ENCODE assay signal across 9 cellular contexts in the genomic region with DNA sequence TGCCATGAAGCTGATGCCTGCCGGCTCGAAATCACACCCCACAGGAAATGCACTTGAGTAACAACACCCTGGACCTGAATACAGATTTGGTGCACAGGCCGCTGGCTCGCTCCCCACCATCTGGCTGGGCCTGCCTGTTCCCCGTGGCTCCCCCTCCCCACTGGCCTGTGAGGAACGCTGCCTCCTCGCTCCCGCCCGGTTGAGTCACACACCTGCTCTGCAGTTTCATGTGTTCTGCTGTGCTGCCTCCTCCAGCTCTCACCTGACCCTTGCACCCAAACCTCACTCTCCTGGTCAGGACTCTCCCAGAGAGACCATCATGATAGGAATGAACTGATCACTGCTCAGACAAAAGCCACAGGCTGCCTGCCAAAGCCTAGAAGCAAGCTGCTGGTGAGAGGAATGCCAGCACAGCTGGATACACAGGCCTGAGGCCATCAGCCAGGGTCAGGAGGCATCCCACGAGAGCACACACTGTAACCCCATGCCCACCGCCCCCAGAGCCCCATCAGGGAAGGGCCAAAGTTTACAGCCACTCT. TPM values are rescaled to one million over a fixed set of nuclear protein-coding genes. Genes with fewer than 3 reads are reported as not detected.
A peak's percentile ranks its signal among the peaks of the same experiment; 100 is the strongest.
DNase-seq lines count a peak whose midpoint lies in the region; ATAC-seq and TF ChIP-seq lines count a peak whose summit lies in the region.
"Had no signal": no experiment of that assay in that cellular context is flagged by ENCODE, and none has a peak within 500 bp of the region (broad histone marks: within the 10 kb centered on the region; RNA-seq: fewer than 3 reads in every experiment).

No MANE protein-coding gene starts in this region.

- no peaks in the 10 kb centered on the region; the same call in 1 of the 2 replicates for H3K4me1 ChIP-seq in HEK293 (ENCODE audit: control insufficient read depth, insufficient read depth, low read length)
- H3K4me1 ChIP-seq in skeletal muscle tissue (ENCODE audit: control insufficient read depth in 3 of 3, insufficient read depth in 3 of 3, low read length in 3 of 3), result peaks cover 52 to 64% (median 57%) of the 10 kb centered on the region in 3 donors

- peak; percentile 72 for DNase-seq in WERI-Rb-1
- peak; percentile 15 for DNase-seq in iris pigment epithelial cell (ENCODE audit: low read depth)
- DNase-seq in activated CD8-positive, alpha-beta memory T cell treated with anti-CD3 and anti-CD28 coated beads, Interleukin-2, amount 50 U/mL, for 4 hours, result no peak
- no peak for DNase-seq in activated CD8-positive, alpha-beta memory T cell treated with anti-CD3 and anti-CD28 coated beads, Interleukin-2, amount 10 ng/mL, durations not matched to agents 7 days and 5 days

- no peaks in the 10 kb centered on the region for H3K36me3 Mint-ChIP-seq in activated CD8-positive, alpha-beta memory T cell treated with anti-CD3 and anti-CD28 coated beads, Interleukin-2, amount 10 ng/mL, durations not matched to agents 7 days and 5 days
- H3K36me3 Mint-ChIP-seq: naive thymus-derived CD8-positive, alpha-beta T cell had no signal

- POLR2A ChIA-PET in HEK293 (lab: Yijun Ruan, JAX), result no interaction called here

- no peak overlapping the region for H3K4me3 Mint-ChIP-seq in activated CD8-positive, alpha-beta memory T cell treated with anti-CD3 and anti-CD28 coated beads, Interleukin-2, amount 10 ng/mL, durations not matched to agents 7 days and 5 days

- H3K9me3 Mint-ChIP-seq in activated CD8-positive, alpha-beta memory T cell treated with anti-CD3 and anti-CD28 coated beads, Interleukin-2, amount 10 ng/mL, durations not matched to agents 7 days and 5 days (ENCODE audit: low read depth), result no peaks in the 10 kb centered on the region
- H3K9me3 Mint-ChIP-seq: naive thymus-derived CD8-positive, alpha-beta T cell had no signal

- ATAC-seq in HG02763 (IDR thresholded peaks at IDR 0.05; ENCODE audit: unreplicated experiment), result no peak
- ATAC-seq in activated CD8-positive, alpha-beta memory T cell treated with anti-CD3 and anti-CD28 coated beads, Interleukin-2, amount 10 ng/mL, durations not matched to agents 7 days and 5 days, result no peak
- ATAC-seq in GM19467 (IDR thresholded peaks at IDR 0.05; ENCODE audit: unreplicated experiment), result no peak
- ATAC-seq: naive thymus-derived CD8-positive, alpha-beta T cell had no signal

- no peaks in the 10 kb centered on the region for H3K9me3 ChIP-seq in HEK293 (ENCODE audit: control insufficient read depth, insufficient read depth, low read depth, low read length)
- peaks cover 14% of the 10 kb centered on the region for H3K9me3 ChIP-seq in WERI-Rb-1 (ENCODE audit: severe bottlenecking)
- no peaks in the 10 kb centered on the region for H3K9me3 ChIP-seq in skeletal muscle tissue (ENCODE audit: control insufficient read depth in 3 of 3, low read length in 3 of 3)

- CTCF ChIA-PET in HEK293 (lab: Yijun Ruan, JAX), result interaction anchor here (1.2 kb wide), 1 partner anchor 18 kb away, joined by 3 read pairs; no protein-coding TSS in a partner anchor
- CTCF ChIA-PET in activated CD8-positive, alpha-beta memory T cell treated with anti-CD3 and anti-CD28 coated beads, Interleukin-2, amount 10 ng/mL, durations not matched to agents 7 days and 5 days (lab: Charles Lee), result no interaction called here

- H3K27ac Mint-ChIP-seq in activated CD8-positive, alpha-beta memory T cell treated with anti-CD3 and anti-CD28 coated beads, Interleukin-2, amount 10 ng/mL, durations not matched to agents 7 days and 5 days, result no peak overlapping the region

- TF ChIP-seq CTCF in HEK293 (tag by site-specific recombination; IDR thresholded peaks at IDR 0.05) (no peak), WERI-Rb-1 (IDR thresholded peaks at IDR 0.05; ENCODE audit: low read depth, low read length) (0 out of 2 replicates have a peak, but pooled peaks have one; percentile 14)

- peaks cover 35% of the 10 kb centered on the region for H3K4me1 Mint-ChIP-seq in activated CD8-positive, alpha-beta memory T cell treated with anti-CD3 and anti-CD28 coated beads, Interleukin-2, amount 10 ng/mL, durations not matched to agents 7 days and 5 days

- H3K4me3 ChIP-seq in HEK293 (ENCODE audit: low read depth, low read length), result no peak overlapping the region
- H3K4me3 ChIP-seq in WERI-Rb-1 (ENCODE audit: low read depth, low read length), result no peak overlapping the region
- peak overlapping the region in 1 of 3 donors; percentile 14 for H3K4me3 ChIP-seq in skeletal muscle tissue (ENCODE audit: low read length in 3 of 3)

- H3K27me3 Mint-ChIP-seq in activated CD8-positive, alpha-beta memory T cell treated with anti-CD3 and anti-CD28 coated beads, Interleukin-2, amount 10 ng/mL, durations not matched to agents 7 days and 5 days, result no peaks in the 10 kb centered on the region
- H3K27me3 Mint-ChIP-seq: naive thymus-derived CD8-positive, alpha-beta T cell had no signal

- H3K27me3 ChIP-seq in WERI-Rb-1 (ENCODE audit: insufficient read depth, low read depth, severe bottlenecking), result no peaks in the 10 kb centered on the region
- H3K27me3 ChIP-seq in skeletal muscle tissue (ENCODE audit: control insufficient read depth in 3 of 3, insufficient read depth in 3 of 3, low read length in 3 of 3), result no peaks in the 10 kb centered on the region

- peaks cover 0 to 4% of the 10 kb centered on the region in 2 experiments; a peak in 1 of 3 replicates for H3K36me3 ChIP-seq in HEK293 (ENCODE audit: control insufficient read depth in 2 of 2, insufficient read depth in 1 of 2, low read length in 2 of 2)
- peaks cover 9% of the 10 kb centered on the region for H3K36me3 ChIP-seq in WERI-Rb-1
- peaks cover 25 to 27% (median 27%) of the 10 kb centered on the region in 3 donors for H3K36me3 ChIP-seq in skeletal muscle tissue (ENCODE audit: control insufficient read depth in 3 of 3, insufficient read depth in 3 of 3, low read length in 3 of 3)

- H3K27ac ChIP-seq in HEK293 (ENCODE audit: extremely low read depth, low read depth, low read length) (no peak overlapping the region), WERI-Rb-1 (no peak overlapping the region), skeletal muscle tissue (ENCODE audit: low read depth, low read length) (peak overlapping the region; percentile 13)

- peak overlapping the region in 1 of 3 donors; percentile 54 for H3K9ac ChIP-seq in skeletal muscle tissue (ENCODE audit: low read depth in 1 of 3, low read length in 3 of 3)

TF ChIP-seq in HEK293, 187 proteins besides CTCF, POLR2A, EP300 and RAD21 (continues in another document):
- TF ChIP-seq ZSCAN18 (tag by site-specific recombination; IDR thresholded peaks at IDR 0.05) (no peak), MZF1 (tag by site-specific recombination; IDR thresholded peaks at IDR 0.05; ENCODE audit: borderline replicate concordance) (no peak), GLIS1 (tag by site-specific recombination; IDR thresholded peaks at IDR 0.05) (no peak), ZFP3 (tag by site-specific recombination; IDR thresholded peaks at IDR 0.05; ENCODE audit: low read depth) (no peak), ZNF596 (tag by site-specific recombination; IDR thresholded peaks at IDR 0.05) (no peak), ZNF221 (tag by site-specific recombination; IDR thresholded peaks at IDR 0.05; ENCODE audit: borderline replicate concordance) (no peak), KLF8 (tag by site-specific recombination; IDR thresholded peaks at IDR 0.05) (no peak), ZFHX2 (tag by site-specific recombination; conservative IDR thresholded peaks at IDR 0.05) (0 out of 2 replicates have a peak, but pooled peaks have one; percentile 17), ZNF621 (tag by site-specific recombination; IDR thresholded peaks at IDR 0.05) (no peak), ZNF416 (tag by site-specific recombination; IDR thresholded peaks at IDR 0.05) (no peak)
- TF ChIP-seq, protein P1, sequence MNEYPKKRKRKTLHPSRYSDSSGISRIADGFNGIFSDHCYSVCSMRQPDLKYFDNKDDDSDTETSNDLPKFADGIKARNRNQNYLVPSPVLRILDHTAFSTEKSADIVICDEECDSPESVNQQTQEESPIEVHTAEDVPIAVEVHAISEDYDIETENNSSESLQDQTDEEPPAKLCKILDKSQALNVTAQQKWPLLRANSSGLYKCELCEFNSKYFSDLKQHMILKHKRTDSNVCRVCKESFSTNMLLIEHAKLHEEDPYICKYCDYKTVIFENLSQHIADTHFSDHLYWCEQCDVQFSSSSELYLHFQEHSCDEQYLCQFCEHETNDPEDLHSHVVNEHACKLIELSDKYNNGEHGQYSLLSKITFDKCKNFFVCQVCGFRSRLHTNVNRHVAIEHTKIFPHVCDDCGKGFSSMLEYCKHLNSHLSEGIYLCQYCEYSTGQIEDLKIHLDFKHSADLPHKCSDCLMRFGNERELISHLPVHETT (tag by site-specific recombination; IDR thresholded peaks at IDR 0.05), result no peak

RNA-seq across cellular contexts. Expression of gene SIVA1, which starts 3.8 kb away (rescaled TPM):
- 51.7 TPM for total RNA-seq in skeletal muscle tissue
- 100 to 1,000 TPM; 127 to 140 TPM for total RNA-seq in activated CD8-positive, alpha-beta memory T cell treated with anti-CD3 and anti-CD28 coated beads, Interleukin-2, amount 10 ng/mL, durations not matched to agents 7 days and 5 days

RNA-seq across cellular contexts. Expression of gene ADSS1, which starts 25.2 kb away (rescaled TPM):
- total RNA-seq in skeletal muscle tissue, result 89.8 TPM
- total RNA-seq in activated CD8-positive, alpha-beta memory T cell treated with anti-CD3 and anti-CD28 coated beads, Interleukin-2, amount 10 ng/mL, durations not matched to agents 7 days and 5 days, result 1 to 10 TPM; 2.5 to 3.5 TPM

RNA-seq across cellular contexts. Expression of gene AKT1, which starts 46.4 kb away (rescaled TPM):
- total RNA-seq in skeletal muscle tissue, result 151 TPM
- 100 to 1,000 TPM; 178 to 202 TPM for total RNA-seq in activated CD8-positive, alpha-beta memory T cell treated with anti-CD3 and anti-CD28 coated beads, Interleukin-2, amount 10 ng/mL, durations not matched to agents 7 days and 5 days

RNA-seq across cellular contexts. Expression of gene ZBTB42, which starts 51.7 kb away (rescaled TPM):
- 3.7 TPM for total RNA-seq in skeletal muscle tissue
- 1 to 10 TPM; 4.9 to 5.5 TPM for total RNA-seq in activated CD8-positive, alpha-beta memory T cell treated with anti-CD3 and anti-CD28 coated beads, Interleukin-2, amount 10 ng/mL, durations not matched to agents 7 days and 5 days

RNA-seq across cellular contexts. Expression of gene INF2, which starts 59.8 kb away (rescaled TPM):
- total RNA-seq in skeletal muscle tissue, result 14.6 TPM
- 10 to 100 TPM; 59.9 to 63.6 TPM for total RNA-seq in activated CD8-positive, alpha-beta memory T cell treated with anti-CD3 and anti-CD28 coated beads, Interleukin-2, amount 10 ng/mL, durations not matched to agents 7 days and 5 days

Comparison
In these comparisons a context has a peak if more than half of its experiments do, and no peak if none do; other contexts are left out.
1. DNase-seq: peak in WERI-Rb-1 (single experiment) and iris pigment epithelial cell (single experiment); none in activated CD8-positive, alpha-beta memory T cell treated with anti-CD3 and anti-CD28 coated beads, Interleukin-2, amount 50 U/mL, for 4 hours (single experiment) and activated CD8-positive, alpha-beta memory T cell treated with anti-CD3 and anti-CD28 coated beads, Interleukin-2, amount 10 ng/mL, durations not matched to agents 7 days and 5 days (single experiment).
2. RNA of gene ADSS1, which starts 25.2 kb away (total RNA-seq): 89.8 TPM in skeletal muscle tissue (single experiment); 2.5 to 3.5 TPM in activated CD8-positive, alpha-beta memory T cell treated with anti-CD3 and anti-CD28 coated beads, Interleukin-2, amount 10 ng/mL, durations not matched to agents 7 days and 5 days; every median in the first group is over 10 times any median in the second.